In genomic region chr2:97663626-97663961, GRCh38 we compare ENCODE assay signal across 8 cellular contexts.
DNase-seq lines count a peak whose midpoint lies in the region; ATAC-seq and TF ChIP-seq lines count a peak whose summit lies in the region.

No MANE protein-coding gene starts in this region.

- peaks cover 21% of the 10 kb centered on the region for H3K36me3 Mint-ChIP-seq in T-helper 2 cell treated with Interferon-gamma antibody and Interleukin-4, amounts not matched to agents 5 μg/mL and 100 μg/mL, for 36 hours (ENCODE audit: low read depth)

- H3K27me3 Mint-ChIP-seq in T-helper 2 cell treated with Interferon-gamma antibody and Interleukin-4, amounts not matched to agents 5 μg/mL and 100 μg/mL, for 36 hours (ENCODE audit: low read depth) = no peaks in the 10 kb centered on the region

- peak overlapping the region; percentile 87 for H3K27ac ChIP-seq in substantia nigra (ENCODE audit: low read depth, low read length, poor library complexity, severe bottlenecking)

- peak overlapping the region; percentile 81 for H3K4me3 ChIP-seq in WI38 (ENCODE audit: low read depth, low read length)
- peak overlapping the region; percentile 77 for H3K4me3 ChIP-seq in iPS-15b (ENCODE audit: low read depth, low read length)

- H3K4me1 ChIP-seq in iPS-15b (ENCODE audit: control insufficient read depth, insufficient read depth, low read length) = peaks cover 5% of the 10 kb centered on the region

- H3K9ac ChIP-seq in iPS-15b (ENCODE audit: low read depth, low read length) = peak overlapping the region; percentile 62

- H3K36me3 ChIP-seq in iPS-15b (ENCODE audit: control insufficient read depth, insufficient read depth, low read length) = peaks cover 9% of the 10 kb centered on the region

- no peak for TF ChIP-seq CTCF in WI38 (IDR thresholded peaks at IDR 0.05; ENCODE audit: low read depth, low read length)

- H3K27ac Mint-ChIP-seq in T-helper 2 cell treated with Interferon-gamma antibody and Interleukin-4, amounts not matched to agents 5 μg/mL and 100 μg/mL, for 36 hours = peak overlapping the region; percentile 97

- no peaks in the 10 kb centered on the region for H3K9me3 Mint-ChIP-seq in T-helper 2 cell treated with Interferon-gamma antibody and Interleukin-4, amounts not matched to agents 5 μg/mL and 100 μg/mL, for 36 hours

- no peaks in the 10 kb centered on the region for H3K27me3 ChIP-seq in iPS-15b (ENCODE audit: control insufficient read depth, insufficient read depth, low read length)

- ATAC-seq in HG03045 (IDR thresholded peaks at IDR 0.05; ENCODE audit: unreplicated experiment) (no peak), GM18909 (IDR thresholded peaks at IDR 0.05; ENCODE audit: poor library complexity, unreplicated experiment) (no peak)

- DNase-seq in T-helper 2 cell treated with Interferon-gamma antibody and Interleukin-4, amounts not matched to agents 5 μg/mL and 100 μg/mL, for 36 hours (ENCODE audit: low spot score) = no peak
- DNase-seq in T-helper 2 cell (no peak), substantia nigra (lab: John Stamatoyannopoulos, UW) (peak in 1 of 49 donors; percentile 58), EL (no peak)

- H3K4me1 Mint-ChIP-seq in T-helper 2 cell treated with Interferon-gamma antibody and Interleukin-4, amounts not matched to agents 5 μg/mL and 100 μg/mL, for 36 hours (ENCODE audit: low read depth) = peaks cover 23% of the 10 kb centered on the region

- peak overlapping the region; percentile 94 for H3K4me3 Mint-ChIP-seq in T-helper 2 cell treated with Interferon-gamma antibody and Interleukin-4, amounts not matched to agents 5 μg/mL and 100 μg/mL, for 36 hours

- H3K9me3 ChIP-seq in iPS-15b (ENCODE audit: control insufficient read depth, insufficient read depth, low read length) = no peaks in the 10 kb centered on the region
